ENCODE assay signal across 1 cellular context in genomic region chr6:31383149-31383548, GRCh38.
TF ChIP-seq lines count a peak whose summit lies in the region.

No MANE protein-coding gene starts in this region.

TF ChIP-seq in HepG2, 621 proteins besides CTCF, POLR2A, EP300 and RAD21:
- TF ChIP-seq FOSL2 (CRISPR knock-in tag; IDR thresholded peaks at IDR 0.05) (peak; percentile 63), SCMH1 (CRISPR knock-in tag; IDR thresholded peaks at IDR 0.05; ENCODE audit: borderline replicate concordance) (no peak)
